Comparison of ENCODE assay signal across 1 cellular context in the genomic region with DNA sequence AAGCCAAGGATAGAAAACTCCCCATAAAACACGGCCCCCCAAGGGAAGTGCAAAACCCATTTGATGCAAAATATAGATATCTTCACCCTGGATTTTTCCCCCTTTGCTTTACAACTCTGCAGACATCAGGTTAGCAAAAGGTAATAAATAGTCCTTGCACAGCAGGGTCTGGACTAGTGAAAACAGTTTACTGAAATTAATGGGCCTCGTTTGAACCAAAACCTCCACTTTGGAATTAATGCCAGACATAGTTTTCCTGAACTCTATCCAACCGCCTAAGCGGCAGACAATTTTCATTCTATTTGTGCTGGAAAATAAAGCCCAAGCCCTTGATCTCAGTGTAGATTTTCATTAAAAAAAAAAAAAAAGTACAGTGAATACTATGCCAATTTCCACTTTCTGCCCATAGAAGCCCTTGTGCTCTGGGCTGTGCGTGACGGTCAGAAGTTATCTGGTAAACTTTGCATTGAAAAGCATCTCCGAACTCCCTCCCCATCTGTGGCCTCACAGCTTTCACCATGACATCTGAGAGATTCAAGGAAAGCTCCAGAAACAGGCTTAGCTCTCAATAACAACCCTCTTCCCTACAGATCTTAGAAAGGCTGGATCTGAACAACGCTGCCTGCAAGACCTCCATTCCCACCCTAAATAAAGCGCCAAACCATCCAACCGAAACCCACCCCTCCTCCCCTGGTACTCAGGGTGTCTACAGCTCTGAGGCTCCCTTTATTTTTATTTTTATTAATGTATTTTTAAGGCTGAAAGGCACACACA.
TF ChIP-seq lines count a peak whose summit lies in the region.

No MANE protein-coding gene starts in this region.

TF ChIP-seq in liver, 16 proteins besides CTCF, POLR2A, EP300 and RAD21 (continued from another document):
- TF ChIP-seq, protein P1, sequence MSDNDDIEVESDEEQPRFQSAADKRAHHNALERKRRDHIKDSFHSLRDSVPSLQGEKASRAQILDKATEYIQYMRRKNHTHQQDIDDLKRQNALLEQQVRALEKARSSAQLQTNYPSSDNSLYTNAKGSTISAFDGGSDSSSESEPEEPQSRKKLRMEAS (IDR thresholded peaks at IDR 0.05) = no peak
- no peak for TF ChIP-seq SP1 (IDR thresholded peaks at IDR 0.05)
- no peak for TF ChIP-seq HNF4G (IDR thresholded peaks at IDR 0.05)
- no peak for TF ChIP-seq NR2F2 (IDR thresholded peaks at IDR 0.05)
- TF ChIP-seq FOXA2 (IDR thresholded peaks at IDR 0.05) = no peak
